In the genomic region with DNA sequence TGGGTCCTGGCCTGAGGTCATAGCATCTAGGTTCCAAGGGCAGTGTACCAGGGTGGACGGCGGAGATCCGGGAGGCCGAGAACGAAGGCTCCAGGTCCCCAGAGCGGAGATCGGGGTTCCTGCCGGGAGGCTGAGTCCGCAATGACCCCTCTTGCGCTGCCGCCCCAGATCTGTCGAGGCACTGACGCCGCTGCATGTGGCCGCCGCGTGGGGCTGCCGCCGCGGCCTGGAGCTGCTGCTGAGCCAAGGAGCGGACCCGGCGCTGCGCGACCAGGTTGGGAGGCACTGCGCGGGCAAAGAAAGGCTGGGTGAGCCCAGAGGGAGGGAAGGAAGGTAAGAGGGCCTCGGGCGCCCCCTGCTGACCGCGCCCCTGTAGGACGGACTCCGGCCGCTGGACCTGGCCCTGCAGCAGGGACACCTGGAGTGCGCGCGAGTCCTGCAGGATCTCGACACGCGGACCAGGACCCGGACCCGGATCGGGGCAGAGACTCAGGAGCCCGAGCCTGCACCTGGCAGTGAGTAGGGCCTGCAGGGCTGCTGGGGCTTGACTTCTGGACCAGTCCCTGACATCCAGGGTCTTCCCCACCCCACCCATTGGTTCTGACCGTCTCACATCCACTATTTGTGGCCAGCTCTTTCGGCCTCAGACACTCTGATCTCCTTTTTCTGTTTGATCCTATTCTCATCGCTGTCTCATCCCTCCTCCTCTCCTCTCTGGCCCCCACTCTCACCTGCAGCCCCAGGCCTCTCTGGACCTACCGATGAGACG, we compare ENCODE assay signal across 8 cellular contexts. TPM values are rescaled to one million over a fixed set of nuclear protein-coding genes. Genes with fewer than 3 reads are reported as not detected.
A peak's percentile ranks its signal among the peaks of the same experiment; 100 is the strongest.
DNase-seq lines count a peak whose midpoint lies in the region; ATAC-seq and TF ChIP-seq lines count a peak whose summit lies in the region.

No MANE protein-coding gene starts in this region.

- peak overlapping the region; percentile 77 to 89 (median 84) for H3K9ac ChIP-seq in BLaER1 treated with 17β-estradiol and CSF1 and Interleukin-3, amounts not matched to agents 10 nM and 100 nM

- TF ChIP-seq CTCF in RWPE2 (IDR thresholded peaks at IDR 0.05; ENCODE audit: poor library complexity, severe bottlenecking): peak; percentile 93
- peak in 3 of 4 experiments; percentile 89 to 96 (median 89) for TF ChIP-seq CTCF in gastroesophageal sphincter (IDR thresholded peaks at IDR 0.05)
- TF ChIP-seq CTCF in suprapubic skin (IDR thresholded peaks at IDR 0.05): peak; percentile 70 to 88

- peak overlapping the region in 10 of 11 experiments; percentile 59 to 87 (median 80); a peak in 19 of 22 replicates for H3K27ac ChIP-seq in BLaER1 treated with 17β-estradiol and CSF1 and Interleukin-3, amounts not matched to agents 10 nM and 100 nM
- no peak overlapping the region for H3K27ac ChIP-seq in RWPE2 (ENCODE audit: poor library complexity, severe bottlenecking)
- H3K27ac ChIP-seq in gastroesophageal sphincter: no peak overlapping the region
- no peak overlapping the region for H3K27ac ChIP-seq in suprapubic skin

- TF ChIP-seq POLR2A in gastroesophageal sphincter (IDR thresholded peaks at IDR 0.05) (no peak), suprapubic skin (IDR thresholded peaks at IDR 0.05) (no peak)

- peak; percentile 72 to 79 for DNase-seq in Kasumi-1 (lab: John Stamatoyannopoulos, UW)
- peak; percentile 83 for DNase-seq in RWPE2 (ENCODE audit: low spot score)
- DNase-seq in activated effector memory CD4-positive, alpha-beta T cell treated with Interleukin-2 at 50 U/mL for 16 hours: peak; percentile 68
- peak; percentile 60 for DNase-seq in occipital lobe (lab: John Stamatoyannopoulos, UW)
- DNase-seq in suprapubic skin (ENCODE audit: low spot score in 2 of 2): peak; percentile 80 to 89

- peaks cover 0 to 40% (median 26%) of the 10 kb centered on the region in 11 experiments; a peak in 19 of 22 replicates for H4K20me1 ChIP-seq in BLaER1 treated with 17β-estradiol and CSF1 and Interleukin-3, amounts not matched to agents 10 nM and 100 nM

- TF ChIP-seq EP300 in gastroesophageal sphincter (IDR thresholded peaks at IDR 0.05): no peak
- TF ChIP-seq EP300 in suprapubic skin (IDR thresholded peaks at IDR 0.05): no peak

- H3K4me2 ChIP-seq in BLaER1 treated with 17β-estradiol and CSF1 and Interleukin-3, amounts not matched to agents 10 nM and 100 nM: peak overlapping the region; percentile 80 to 98 (median 93)

- H3K27me3 ChIP-seq in BLaER1 treated with 17β-estradiol and CSF1 and Interleukin-3, amounts not matched to agents 10 nM and 100 nM: no peaks in the 10 kb centered on the region
- H3K27me3 ChIP-seq in RWPE2 (ENCODE audit: insufficient read depth, poor library complexity, severe bottlenecking) (no peaks in the 10 kb centered on the region), gastroesophageal sphincter (peaks cover 26% of the 10 kb centered on the region), suprapubic skin (peaks cover 14% of the 10 kb centered on the region)

- H3K4me1 ChIP-seq in BLaER1 treated with 17β-estradiol and CSF1 and Interleukin-3, amounts not matched to agents 10 nM and 100 nM: peaks cover 10 to 38% (median 21%) of the 10 kb centered on the region in 10 experiments
- H3K4me1 ChIP-seq in RWPE2 (ENCODE audit: insufficient read depth, poor library complexity, severe bottlenecking) (no peaks in the 10 kb centered on the region), gastroesophageal sphincter (peaks cover 0 to 19% (median 17%) of the 10 kb centered on the region in 3 donors), suprapubic skin (peaks cover 18% of the 10 kb centered on the region)

- ATAC-seq in GM19372 (IDR thresholded peaks at IDR 0.05; ENCODE audit: low read depth, unreplicated experiment) (peak; percentile 48), RWPE2 (ENCODE audit: low read depth) (peak; percentile 92), gastroesophageal sphincter (peak; percentile 90)

- WGBS in gastroesophageal sphincter (ENCODE audit: low coverage in 1 of 2), 2 donors: 25 to 31% methylated on average over 4 to 6 of the region's 49 CpGs
- WGBS in suprapubic skin: 28% methylated on average over 14 of the region's 49 CpGs

- peak overlapping the region; percentile 61 to 85 (median 73) for H3K4me3 ChIP-seq in BLaER1 treated with 17β-estradiol and CSF1 and Interleukin-3, amounts not matched to agents 10 nM and 100 nM
- H3K4me3 ChIP-seq in RWPE2 (ENCODE audit: severe bottlenecking) (peak overlapping the region; percentile 31), gastroesophageal sphincter (peak overlapping the region; percentile 5 to 43), suprapubic skin (peak overlapping the region; percentile 44)

- H3K9me3 ChIP-seq in BLaER1 treated with 17β-estradiol and CSF1 and Interleukin-3, amounts not matched to agents 10 nM and 100 nM (replicated peaks in 1 of 11): no peaks in the 10 kb centered on the region
- H3K9me3 ChIP-seq in RWPE2 (ENCODE audit: severe bottlenecking) (no peaks in the 10 kb centered on the region), gastroesophageal sphincter (no peaks in the 10 kb centered on the region), suprapubic skin (no peaks in the 10 kb centered on the region)

- peaks cover 21 to 71% (median 57%) of the 10 kb centered on the region in 11 experiments for H3K36me3 ChIP-seq in BLaER1 treated with 17β-estradiol and CSF1 and Interleukin-3, amounts not matched to agents 10 nM and 100 nM
- H3K36me3 ChIP-seq in RWPE2 (ENCODE audit: low read depth) (peaks cover 2% of the 10 kb centered on the region; the same call in 1 of the 2 replicates), gastroesophageal sphincter (peaks cover 0 to 22% of the 10 kb centered on the region in 2 donors), suprapubic skin (peaks cover 13% of the 10 kb centered on the region)

RNA-seq across cellular contexts. Expression of gene ANKLE1, which starts 1.0 kb away (rescaled TPM):
- total RNA-seq in gastroesophageal sphincter (under 1 TPM in 2 of 4 donors, not detected in 2; 0.39 to 0.81 TPM), occipital lobe (0.94 TPM), suprapubic skin (1 to 10 TPM in 3 of 4 donors, under 1 TPM in 1; 0.30 to 2.5 (median 1.5) TPM)

RNA-seq across cellular contexts. Expression of gene BABAM1, which starts 15.4 kb away (rescaled TPM):
- total RNA-seq in gastroesophageal sphincter: 10 to 100 TPM; 62.6 to 91.8 (median 81.9) TPM
- total RNA-seq in occipital lobe: 59.0 TPM
- 10 to 100 TPM; 54.6 to 66.8 (median 63.7) TPM for total RNA-seq in suprapubic skin

RNA-seq across cellular contexts. Expression of gene USHBP1, which starts 18.1 kb away (rescaled TPM):
- 1 to 10 TPM; 4.6 to 9.6 (median 5.1) TPM for total RNA-seq in gastroesophageal sphincter
- total RNA-seq in occipital lobe: 0.47 TPM
- 1 to 10 TPM; 1.2 to 8.4 (median 2.1) TPM for total RNA-seq in suprapubic skin

RNA-seq across cellular contexts. Expression of gene ABHD8, which starts 20.6 kb away (rescaled TPM):
- total RNA-seq in gastroesophageal sphincter: 10 to 100 TPM; 13.2 to 34.4 (median 24.3) TPM
- 20.6 TPM for total RNA-seq in occipital lobe
- 10 to 100 TPM in 3 of 4 donors, 1 to 10 TPM in 1; 9.7 to 15.7 (median 13.6) TPM for total RNA-seq in suprapubic skin

RNA-seq across cellular contexts. Expression of gene MRPL34, which starts 23.0 kb away (rescaled TPM):
- total RNA-seq in gastroesophageal sphincter (100 to 1,000 TPM in 3 of 4 donors, 10 to 100 TPM in 1; 95.0 to 175 (median 113) TPM), occipital lobe (9.0 TPM), suprapubic skin (10 to 100 TPM; 42.7 to 89.5 (median 73.1) TPM)

Comparison
In these comparisons a context has a peak if more than half of its experiments do, and no peak if none do; other contexts are left out.
1. H3K27ac ChIP-seq: peak in BLaER1 treated with 17β-estradiol and CSF1 and Interleukin-3, amounts not matched to agents 10 nM and 100 nM (10 of 11); none in RWPE2 (single experiment), gastroesophageal sphincter (0 of 4) and suprapubic skin (single experiment).
2. Peak in every context shown above with its lines, with median percentiles within 50 percentile points of each other: H3K4me3 ChIP-seq, ATAC-seq, DNase-seq and CTCF ChIP-seq.